In the genomic region with DNA sequence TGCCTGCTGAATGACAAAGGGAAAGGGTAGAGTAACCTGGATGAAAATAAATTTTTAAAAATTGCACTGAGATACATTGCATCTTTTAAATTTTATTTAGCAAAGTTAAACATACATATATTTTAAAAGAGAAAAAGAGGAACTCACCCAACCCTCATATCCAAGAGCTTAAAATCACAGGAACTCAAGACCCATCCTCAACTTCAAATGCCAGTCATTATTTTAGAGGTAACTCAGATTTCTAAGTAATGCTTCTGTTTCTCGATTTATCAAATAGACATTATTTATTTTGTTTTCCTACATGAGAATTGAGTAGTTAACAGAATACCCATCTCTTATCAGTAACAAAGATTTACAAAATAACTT, we compare ENCODE assay signal across 8 cellular contexts. TPM values are rescaled to one million over a fixed set of nuclear protein-coding genes. Genes with fewer than 3 reads are reported as not detected.
DNase-seq lines count a peak whose midpoint lies in the region; TF ChIP-seq lines count a peak whose summit lies in the region.
"Had no signal": no experiment of that assay in that cellular context is flagged by ENCODE, and none has a peak within 500 bp of the region (broad histone marks: within the 10 kb centered on the region; RNA-seq: fewer than 3 reads in every experiment).

No MANE protein-coding gene starts in this region.

- H3K9me3 Mint-ChIP-seq in progenitor cell of endocrine pancreas (ENCODE audit: low read depth), result no peaks in the 10 kb centered on the region

- H3K79me2 ChIP-seq in DOHH2 (ENCODE audit: control insufficient read depth, low read length), result peaks cover 56% of the 10 kb centered on the region

- H3K36me3 ChIP-seq in DOHH2 (ENCODE audit: control insufficient read depth, low read length), result peaks cover 38% of the 10 kb centered on the region
- H3K36me3 ChIP-seq in colonic mucosa, result no peaks in the 10 kb centered on the region

- H3K4me3 ChIP-seq in DOHH2 (ENCODE audit: low read length), result peak overlapping the region; percentile 90; the same call in 1 of the 2 replicates
- H3K4me3 ChIP-seq in colonic mucosa, result no peak overlapping the region

- H3K4me2 ChIP-seq in DOHH2 (ENCODE audit: low read length), result peak overlapping the region; percentile 96

- TF ChIP-seq CTCF in DOHH2 (IDR thresholded peaks at IDR 0.05; ENCODE audit: low read depth, low read length, poor library complexity, severe bottlenecking), result no peak
- TF ChIP-seq CTCF in colonic mucosa (IDR thresholded peaks at IDR 0.05), result no peak
- TF ChIP-seq CTCF in progenitor cell of endocrine pancreas (IDR thresholded peaks at IDR 0.05; ENCODE audit: unreplicated experiment), result no peak

- H3K9me3 ChIP-seq in DOHH2 (ENCODE audit: control insufficient read depth, insufficient read depth, low read length), result no peaks in the 10 kb centered on the region
- no peaks in the 10 kb centered on the region for H3K9me3 ChIP-seq in colonic mucosa

- peak overlapping the region; percentile 45 for H3K27ac Mint-ChIP-seq in progenitor cell of endocrine pancreas

- peaks cover 81% of the 10 kb centered on the region for H3K4me1 Mint-ChIP-seq in progenitor cell of endocrine pancreas (ENCODE audit: low read depth)

- no peaks in the 10 kb centered on the region for H3K27me3 ChIP-seq in DOHH2 (ENCODE audit: control insufficient read depth, low read length)
- H3K27me3 ChIP-seq in colonic mucosa, result no peaks in the 10 kb centered on the region

- H3F3A ChIP-seq in DOHH2 (ENCODE audit: control insufficient read depth, insufficient read depth), result peaks cover 52% of the 10 kb centered on the region

- no peak overlapping the region for H3K9ac ChIP-seq in colonic mucosa (ENCODE audit: low read depth in 2 of 2, low read length in 2 of 2)

- intact Hi-C loops in colonic mucosa (cut with DNase I), result loop anchor here (2.0 kb wide), 1 partner anchor 33 kb away; a partner anchor contains a TSS

- H4K20me1 ChIP-seq in DOHH2 (ENCODE audit: control insufficient read depth, insufficient read depth, low read depth, low read length), result 0 out of 2 replicates have a peak, but pooled peaks cover 4% of the 10 kb centered on the region

- H3K27ac ChIP-seq in DOHH2 (ENCODE audit: low read depth, low read length) (peak overlapping the region; percentile 85), colonic mucosa (peak overlapping the region; percentile 97)
- H3K27ac ChIP-seq: RWPE1 had no signal

- H3K9me2 ChIP-seq in DOHH2 (replicated peaks; ENCODE audit: control insufficient read depth, low read length), result no peaks in the 10 kb centered on the region

- H3K4me1 ChIP-seq in DOHH2 (ENCODE audit: control insufficient read depth, low read length), result peaks cover 61% of the 10 kb centered on the region
- H3K4me1 ChIP-seq in colonic mucosa, result peaks cover 17% of the 10 kb centered on the region

- no peaks in the 10 kb centered on the region for H3K36me3 Mint-ChIP-seq in progenitor cell of endocrine pancreas (ENCODE audit: insufficient read depth)

- no peaks in the 10 kb centered on the region for H3K27me3 Mint-ChIP-seq in progenitor cell of endocrine pancreas

- DNase-seq in MV-4-11 (lab: John Stamatoyannopoulos, UW), result peak; percentile 19
- DNase-seq in colonic mucosa, result no peak
- no peak for DNase-seq in progenitor cell of endocrine pancreas (ENCODE audit: low spot score, unreplicated experiment)
- DNase-seq in stimulated activated CD4-positive, alpha-beta T cell treated with anti-CD3 and anti-CD28 coated beads, Interleukin-2, amount 100 ng/mL, for 24 hours, result no peak
- no peak for DNase-seq in dermis blood vessel endothelial cell
- no peak for DNase-seq in activated gamma-delta T cell treated with Interleukin-2 at 50 U/mL for 16 hours

- H3K4me3 Mint-ChIP-seq in progenitor cell of endocrine pancreas (ENCODE audit: low read depth), result no peak overlapping the region

RNA-seq across cellular contexts. Expression of a gene that starts 32.4 kb away (rescaled TPM):
- 100 to 1,000 TPM in 1 of 2 donors, 10 to 100 TPM in 1; 78.6 to 116 TPM for total RNA-seq in colonic mucosa
- total RNA-seq in progenitor cell of endocrine pancreas, result 107 TPM in 2 replicates
- total RNA-seq in dermis blood vessel endothelial cell, result 155 and 160 TPM in 2 replicates
